Comparison of ENCODE assay signal across 18 cellular contexts in genomic region chr10:79342811-79343541, GRCh38. TPM values are rescaled to one million over a fixed set of nuclear protein-coding genes. Genes with fewer than 3 reads are reported as not detected.
A peak's percentile ranks its signal among the peaks of the same experiment; 100 is the strongest.
DNase-seq lines count a peak whose midpoint lies in the region; ATAC-seq, FAIRE-seq and TF ChIP-seq lines count a peak whose summit lies in the region.
"Had no signal": no experiment of that assay in that cellular context is flagged by ENCODE, and none has a peak within 500 bp of the region (broad histone marks: within the 10 kb centered on the region; RNA-seq: fewer than 3 reads in every experiment).

No MANE protein-coding gene starts in this region.

- TF ChIP-seq EP300 in HepG2 (IDR thresholded peaks at IDR 0.05; ENCODE audit: low read depth in 2 of 2, low read length in 2 of 2) (no peak), HepG2 (CRISPR knock-in tag; IDR thresholded peaks at IDR 0.05; ENCODE audit: borderline replicate concordance) (no peak)

- H3K4me1 ChIP-seq in colonic mucosa, result no peaks in the 10 kb centered on the region
- H3K4me1 ChIP-seq in HepG2 (ENCODE audit: insufficient read depth, low read length), result peaks cover 67% of the 10 kb centered on the region
- peaks cover 19% of the 10 kb centered on the region for H3K4me1 ChIP-seq in vagina

- no peak overlapping the region for H3K4me3 Mint-ChIP-seq in activated T-cell treated with anti-CD3 and anti-CD28 coated beads, Interleukin-2, amount 50 U/mL, for 72 hours

- CTCF ChIA-PET in HepG2 (lab: Yijun Ruan, JAX; ENCODE audit: low intra/inter-chr PET ratio, low total read pairs), result no interaction called here

- no peak overlapping the region for H3K4me2 ChIP-seq in HepG2 (ENCODE audit: low read depth, low read length)

- H3K9me3 Mint-ChIP-seq in activated T-cell treated with anti-CD3 and anti-CD28 coated beads, Interleukin-2, amount 50 U/mL, for 72 hours, result no peaks in the 10 kb centered on the region

- no peak overlapping the region for H3K9ac ChIP-seq in colonic mucosa (ENCODE audit: low read depth in 2 of 2, low read length in 2 of 2)
- no peak overlapping the region for H3K9ac ChIP-seq in HepG2 (ENCODE audit: insufficient read depth, low read depth, low read length)

- no peaks in the 10 kb centered on the region for H3K4me1 Mint-ChIP-seq in activated T-cell treated with anti-CD3 and anti-CD28 coated beads, Interleukin-2, amount 50 U/mL, for 72 hours (ENCODE audit: low read depth)

- no peaks in the 10 kb centered on the region for H3K27me3 ChIP-seq in colonic mucosa
- no peaks in the 10 kb centered on the region for H3K27me3 ChIP-seq in HepG2 (ENCODE audit: control insufficient read depth in 1 of 2, insufficient read depth in 2 of 2, low read length in 2 of 2)
- no peaks in the 10 kb centered on the region for H3K27me3 ChIP-seq in vagina
- H3K27me3 ChIP-seq: tibial artery had no signal

- H3K27ac Mint-ChIP-seq in activated T-cell treated with anti-CD3 and anti-CD28 coated beads, Interleukin-2, amount 50 U/mL, for 72 hours, result no peak overlapping the region

- H3K27me3 Mint-ChIP-seq in activated T-cell treated with anti-CD3 and anti-CD28 coated beads, Interleukin-2, amount 50 U/mL, for 72 hours (ENCODE audit: low read depth), result no peaks in the 10 kb centered on the region

- 93% methylated on average over 10 of the region's 10 CpGs for WGBS in HepG2 (ENCODE audit: low lambda C conversion rate)

- in situ Hi-C loops in HepG2 (cut with HindIII; ENCODE audit: extremely low pct_ligation_motif_present, low pct_unique_long_range_greater_than_20kb), result no loop called here

- TF ChIP-seq CTCF in colonic mucosa (IDR thresholded peaks at IDR 0.05) (no peak), HepG2 (CRISPR knock-in tag; IDR thresholded peaks at IDR 0.05) (no peak), vagina (IDR thresholded peaks at IDR 0.05) (no peak)

- H3K9me3 ChIP-seq in colonic mucosa, result no peaks in the 10 kb centered on the region
- H3K9me3 ChIP-seq in HepG2 (ENCODE audit: low read length), result no peaks in the 10 kb centered on the region
- H3K9me3 ChIP-seq in vagina, result no peaks in the 10 kb centered on the region
- H3K9me3 ChIP-seq: tibial artery had no signal

- no peak overlapping the region for H3K4me3 ChIP-seq in colonic mucosa
- H3K4me3 ChIP-seq in HepG2 (replicated peaks in 1 of 3; ENCODE audit: insufficient read depth in 1 of 3, low read depth in 2 of 3, low read length in 3 of 3), result no peak overlapping the region
- no peak overlapping the region for H3K4me3 ChIP-seq in vagina
- H3K4me3 ChIP-seq: SK-N-MC, tibial artery had no signal

- H2AFZ ChIP-seq in HepG2 (ENCODE audit: low read length), result no peak overlapping the region

- H3K36me3 Mint-ChIP-seq in activated T-cell treated with anti-CD3 and anti-CD28 coated beads, Interleukin-2, amount 50 U/mL, for 72 hours (ENCODE audit: insufficient read depth in 2 of 2), result no peaks in the 10 kb centered on the region

- DNase-seq in activated T-cell treated with anti-CD3 and anti-CD28 coated beads, Interleukin-2, amount 50 U/mL, for 48 hours, result peak; percentile 15 to 16
- no peak for DNase-seq in activated T-cell treated with anti-CD3 and anti-CD28 coated beads, Interleukin-2, amount 50 U/mL, for 72 hours
- peak; percentile 51 for DNase-seq in colonic mucosa
- DNase-seq in HepG2 (ENCODE audit: low spot score), result no peak
- peak in 1 of 2 donors; percentile 78 for DNase-seq in vagina (ENCODE audit: extremely low spot score in 2 of 2)
- no peak for DNase-seq in RCC 7860 (ENCODE audit: low spot score)
- no peak for DNase-seq in NCI-H2171 (lab: John Stamatoyannopoulos, UW)
- DNase-seq: ACHN; activated CD4-positive, alpha-beta T cell treated with anti-CD3 and anti-CD28 coated beads, Interleukin-2, amount 50 U/mL, for 4 hours; activated gamma-delta T cell treated with Interleukin-2 at 50 U/mL for 16 hours; EL; mammary epithelial cell; NCI-H1694 treated with DMSO at 0.1 percent for 48 hours; NCI-H446 treated with DMSO at 0.1 percent for 48 hours; stimulated activated CD4-positive, alpha-beta T cell treated with anti-CD3 and anti-CD28 coated beads, Interleukin-4, amount 100 ng/mL, for 1 hour had no signal

- H4K20me1 ChIP-seq in HepG2 (ENCODE audit: insufficient read depth, low read length), result peaks cover under 1% of the 10 kb centered on the region; the same call in 1 of the 2 replicates

- TF ChIP-seq RAD21 in HepG2 (CRISPR knock-in tag; IDR thresholded peaks at IDR 0.05), result no peak

- no TSS peak for BruUV-seq in HepG2 (replicated peaks; lab: Mats Ljungman, UMichigan)

- H3K79me2 ChIP-seq in HepG2 (ENCODE audit: insufficient read depth, low read length), result peaks cover 6% of the 10 kb centered on the region

- intact Hi-C loops in colonic mucosa (cut with DNase I), result no loop called here
- intact Hi-C loops in HepG2 (cut with micrococcal nuclease; ENCODE audit: unreplicated experiment), result loop anchor here (10.0 kb wide), 1 partner anchor 48 kb away; no protein-coding TSS in a partner anchor
- intact Hi-C loops in vagina (cut with DNase I), result no loop called here

- FAIRE-seq in HepG2 (lab: Jason Lieb, UNC), result no peak
- FAIRE-seq in RCC 7860 (lab: Jason Lieb, UNC), result no peak

- ATAC-seq in activated T-cell treated with anti-CD3 and anti-CD28 coated beads, Interleukin-2, amount 50 U/mL, for 72 hours (replicated peaks in 1 of 2), result no peak
- ATAC-seq in HepG2 (no peak), HG03469 (IDR thresholded peaks at IDR 0.05; ENCODE audit: unreplicated experiment) (no peak)

- TF ChIP-seq POLR2A in HepG2 (IDR thresholded peaks at IDR 0.05; ENCODE audit: insufficient read depth in 1 of 2, low read depth in 2 of 2, low read length in 2 of 2), result no peak
- TF ChIP-seq POLR2A in vagina (IDR thresholded peaks at IDR 0.05), result no peak

- H3K36me3 ChIP-seq in colonic mucosa (no peaks in the 10 kb centered on the region), HepG2 (replicated peaks in 1 of 2; ENCODE audit: control insufficient read depth in 1 of 2, insufficient read depth in 2 of 2, low read length in 2 of 2) (no peaks in the 10 kb centered on the region), vagina (no peaks in the 10 kb centered on the region)
- H3K36me3 ChIP-seq: tibial artery had no signal

- POLR2A ChIA-PET in HepG2 (lab: Yijun Ruan, JAX), result interaction anchor here (7.8 kb wide), 1 partner anchor 7 kb away, joined by 134 read pairs; no protein-coding TSS in a partner anchor

- H3K27ac ChIP-seq in colonic mucosa, result no peak overlapping the region
- no peak overlapping the region for H3K27ac ChIP-seq in HepG2 (ENCODE audit: extremely low read length, insufficient read depth, low read length)
- peak overlapping the region; percentile 1 for H3K27ac ChIP-seq in vagina
- H3K27ac ChIP-seq: SK-N-MC, tibial artery had no signal

TF ChIP-seq in HepG2, 621 proteins besides CTCF, POLR2A, EP300 and RAD21:
- TF ChIP-seq FOSL1 (CRISPR knock-in tag; IDR thresholded peaks at IDR 0.05; ENCODE audit: borderline replicate concordance), result no peak
- 0 out of 4 replicates have a peak, but pooled peaks have one; percentile 5 to 13 for TF ChIP-seq MAFK (conservative IDR thresholded peaks at IDR 0.05 in 1 of 2, IDR thresholded peaks at IDR 0.05 in 1 of 2; ENCODE audit: low read length in 2 of 2)
- no peak for TF ChIP-seq FOSL2 (CRISPR knock-in tag; IDR thresholded peaks at IDR 0.05)
- TF ChIP-seq FOXM1 (CRISPR knock-in tag; IDR thresholded peaks at IDR 0.05), result no peak
- no peak for TF ChIP-seq ZNF7 (CRISPR knock-in tag; IDR thresholded peaks at IDR 0.05)
TF ChIP-seq in HepG2: peak in this region for 1.

RNA-seq across cellular contexts. Expression of gene PPIF, which starts 4.3 kb away (rescaled TPM):
- 100 to 1,000 TPM; 102 to 104 TPM for total RNA-seq in activated T-cell treated with anti-CD3 and anti-CD28 coated beads, Interleukin-2, amount 50 U/mL, for 72 hours
- total RNA-seq in colonic mucosa (100 to 1,000 TPM in 1 of 2 donors, 10 to 100 TPM in 1; 99.3 to 154 TPM), HepG2 (2016; rRNA removed; fragmentation: Illumina TruSeq; extraction: Trizol) (157 and 178 TPM in 2 replicates), vagina (44.7 TPM)
- 30.6 and 37.3 TPM in 2 replicates for total RNA-seq in HepG2 (2016; cell fraction: cytosol; rRNA removed; fragmentation: Illumina TruSeq; extraction: Trizol; ENCODE audit: low read depth)
- total RNA-seq in HepG2 (2016; cell fraction: insoluble cytoplasmic fraction; rRNA removed; fragmentation: Illumina TruSeq; extraction: Trizol), result 154 and 176 TPM in 2 replicates
- 93.6 and 97.6 TPM in 2 replicates for total RNA-seq in HepG2 (2016; cell fraction: membrane; rRNA removed; fragmentation: Illumina TruSeq; extraction: Trizol)
- 106 and 121 TPM in 2 replicates for total RNA-seq in HepG2 (2016; cell fraction: nucleus; rRNA removed; fragmentation: Illumina TruSeq; extraction: Trizol)
- 134 and 147 TPM in 2 replicates for polyA plus RNA-seq in HepG2 (2011; rRNA removed)
- 144 and 156 TPM in 2 replicates for polyA plus RNA-seq in HepG2 (2011; cell fraction: cytosol; rRNA removed)
- 229 and 231 TPM in 2 replicates for polyA plus RNA-seq in HepG2 (2011; cell fraction: nucleus; rRNA removed)
- polyA plus RNA-seq in HepG2 (2012), result 92.0 and 152 TPM in 2 replicates
- 48.0 and 48.3 TPM in 2 replicates for polyA plus RNA-seq in HepG2 (2016; cell fraction: cytosol; fragmentation: Illumina TruSeq; extraction: Trizol; ENCODE audit: low read depth)
- 270 and 301 TPM in 2 replicates for polyA plus RNA-seq in HepG2 (2016; cell fraction: insoluble cytoplasmic fraction; fragmentation: Illumina TruSeq; extraction: Trizol; ENCODE audit: low read depth)
- polyA plus RNA-seq in HepG2 (2016; cell fraction: membrane; fragmentation: Illumina TruSeq; extraction: Trizol; ENCODE audit: low read depth), result 80.3 and 83.8 TPM in 2 replicates
- polyA plus RNA-seq in HepG2 (2016; cell fraction: nucleus; fragmentation: Illumina TruSeq; extraction: Trizol; ENCODE audit: insufficient read depth, low read depth), result 218 and 229 TPM in 2 replicates
- 220 and 249 TPM in 2 replicates for polyA minus RNA-seq in HepG2 (2011; rRNA and poly(A)+ RNA removed; ENCODE audit: low replicate concordance)
- polyA minus RNA-seq in HepG2 (2011; cell fraction: cytosol; rRNA and poly(A)+ RNA removed), result 69.6 and 71.7 TPM in 2 replicates
- polyA minus RNA-seq in HepG2 (2011; cell fraction: nucleus; rRNA and poly(A)+ RNA removed), result 105 and 112 TPM in 2 replicates

Comparison
In these comparisons a context has a peak if more than half of its experiments do, and no peak if none do; other contexts are left out.
1. DNase-seq: peak in activated T-cell treated with anti-CD3 and anti-CD28 coated beads, Interleukin-2, amount 50 U/mL, for 48 hours (2 of 2) and colonic mucosa (single experiment); none in activated T-cell treated with anti-CD3 and anti-CD28 coated beads, Interleukin-2, amount 50 U/mL, for 72 hours (0 of 2), HepG2 (single experiment), RCC 7860 (single experiment) and NCI-H2171 (single experiment).